1 cellular context compared by ENCODE assay signal in genomic region chrX:100976211-100976610, GRCh38.
TF ChIP-seq lines count a peak whose summit lies in the region.

No MANE protein-coding gene starts in this region.

TF ChIP-seq in IMR-90, 13 proteins besides CTCF, POLR2A, EP300 and RAD21:
- TF ChIP-seq CEBPB (IDR thresholded peaks at IDR 0.05; ENCODE audit: low read depth, low read length) (no peak), USF2 (IDR thresholded peaks at IDR 0.05; ENCODE audit: low read depth, low read length) (no peak), NFE2L2 (IDR thresholded peaks at IDR 0.05; ENCODE audit: low read depth, low read length) (no peak), RFX5 (IDR thresholded peaks at IDR 0.05; ENCODE audit: low read depth, low read length) (no peak), ELK1 (IDR thresholded peaks at IDR 0.05; ENCODE audit: borderline replicate concordance, low read depth, low read length) (no peak), CHD1 (IDR thresholded peaks at IDR 0.05; ENCODE audit: low read depth, low read length) (no peak), MAFK (IDR thresholded peaks at IDR 0.05; ENCODE audit: low read depth, low read length) (no peak), RCOR1 (IDR thresholded peaks at IDR 0.05; ENCODE audit: insufficient replicate concordance, low read length) (no peak), SMC3 (IDR thresholded peaks at IDR 0.05; ENCODE audit: low read depth, low read length) (no peak), FOS (IDR thresholded peaks at IDR 0.05; ENCODE audit: low read depth, low read length) (no peak), BHLHE40 (IDR thresholded peaks at IDR 0.05; ENCODE audit: low read depth, low read length) (no peak)
